ENCODE assay signal across 19 cellular contexts in genomic region chr1:65476327-65476726, GRCh38.
"Had no signal": no experiment of that assay in that cellular context is flagged by ENCODE, and none has a peak within 500 bp of the region (broad histone marks: within the 10 kb centered on the region; RNA-seq: fewer than 3 reads in every experiment).

No MANE protein-coding gene starts in this region.

- H3K36me3 ChIP-seq: colonic mucosa, left ventricle myocardium inferior, sigmoid colon, stomach, thoracic aorta, transverse colon had no signal

- H3K27ac ChIP-seq: colonic mucosa, dorsolateral prefrontal cortex, left ventricle myocardium inferior, psoas muscle, sigmoid colon, thoracic aorta, transverse colon had no signal

- ATAC-seq: esophagus mucosa; naive thymus-derived CD4-positive, alpha-beta T cell; psoas muscle had no signal

- H3K9me3 ChIP-seq: colonic mucosa, left ventricle myocardium inferior, psoas muscle, sigmoid colon, stomach, thoracic aorta, transverse colon had no signal

- H3K27me3 ChIP-seq: colonic mucosa, dorsolateral prefrontal cortex, sigmoid colon, stomach, transverse colon had no signal

- DNase-seq: colonic mucosa; dorsolateral prefrontal cortex; effector CD8-positive, alpha-beta T cell; islet precursor cell; left ventricle myocardium inferior; mammary epithelial cell; naive thymus-derived CD4-positive, alpha-beta T cell; nephron progenitor cell; psoas muscle; retina; sigmoid colon; small intestine; stimulated activated CD4-positive, alpha-beta T cell treated with anti-CD3 and anti-CD28 coated beads, Interleukin-12 subunit alpha, Interleukin-12 subunit beta, amount 100 ng/mL, for 4 hours; stimulated activated naive CD4-positive, alpha-beta T cell; stomach; substantia nigra; transverse colon had no signal

- H3K4me3 ChIP-seq: colonic mucosa, dorsolateral prefrontal cortex, left ventricle myocardium inferior, psoas muscle, sigmoid colon, stomach, thoracic aorta, transverse colon had no signal

- H3K4me1 ChIP-seq: colonic mucosa, psoas muscle had no signal
